Comparison of ENCODE assay signal across 25 cellular contexts in genomic region chr3:143226678-143227291, GRCh38.
DNase-seq lines count a peak whose midpoint lies in the region; ATAC-seq and TF ChIP-seq lines count a peak whose summit lies in the region.
"Had no signal": no experiment of that assay in that cellular context is flagged by ENCODE, and none has a peak within 500 bp of the region (broad histone marks: within the 10 kb centered on the region; RNA-seq: fewer than 3 reads in every experiment).

No MANE protein-coding gene starts in this region.

- H3K4me3 Mint-ChIP-seq in nephron progenitor cell: no peak overlapping the region
- H3K4me3 Mint-ChIP-seq: activated CD4-positive, alpha-beta memory T cell treated with anti-CD3 and anti-CD28 coated beads for 36 hours; activated naive CD8-positive, alpha-beta T cell treated with anti-CD3 and anti-CD28 coated beads, Interleukin-2, amount 10 ng/mL, durations not matched to agents 7 days and 5 days; stimulated activated effector memory CD8-positive, alpha-beta T cell treated with anti-CD3 and anti-CD28 coated beads, Interleukin-12 subunit alpha, Interleukin-12 subunit beta, amount 100 ng/mL, for 72 hours had no signal

- H3K36me3 ChIP-seq in H7 (replicated peaks; ENCODE audit: control insufficient read depth, insufficient read depth, low read length): no peaks in the 10 kb centered on the region
- H3K36me3 ChIP-seq: lower lobe of right lung, neutrophil, suprapubic skin, uterus had no signal

- H3K27ac Mint-ChIP-seq in nephron progenitor cell: peak overlapping the region; percentile 26
- H3K27ac Mint-ChIP-seq: activated CD4-positive, alpha-beta memory T cell treated with anti-CD3 and anti-CD28 coated beads for 36 hours; activated naive CD8-positive, alpha-beta T cell treated with anti-CD3 and anti-CD28 coated beads, Interleukin-2, amount 10 ng/mL, durations not matched to agents 7 days and 5 days; stimulated activated effector memory CD8-positive, alpha-beta T cell treated with anti-CD3 and anti-CD28 coated beads, Interleukin-12 subunit alpha, Interleukin-12 subunit beta, amount 100 ng/mL, for 72 hours had no signal

- peaks cover 7% of the 10 kb centered on the region for H3K27me3 Mint-ChIP-seq in nephron progenitor cell (ENCODE audit: low read depth, poor library complexity)
- H3K27me3 Mint-ChIP-seq: activated CD4-positive, alpha-beta memory T cell treated with anti-CD3 and anti-CD28 coated beads for 36 hours; activated naive CD8-positive, alpha-beta T cell treated with anti-CD3 and anti-CD28 coated beads, Interleukin-2, amount 10 ng/mL, durations not matched to agents 7 days and 5 days had no signal

- H3K27me3 ChIP-seq in H7 (ENCODE audit: control insufficient read depth, insufficient read depth, low read length) (no peaks in the 10 kb centered on the region), foreskin keratinocyte (peaks cover 5% of the 10 kb centered on the region)
- H3K27me3 ChIP-seq: neutrophil, suprapubic skin, uterus had no signal

- H3K9me3 Mint-ChIP-seq in nephron progenitor cell: no peaks in the 10 kb centered on the region
- H3K9me3 Mint-ChIP-seq: activated CD4-positive, alpha-beta memory T cell treated with anti-CD3 and anti-CD28 coated beads for 36 hours; activated naive CD8-positive, alpha-beta T cell treated with anti-CD3 and anti-CD28 coated beads, Interleukin-2, amount 10 ng/mL, durations not matched to agents 7 days and 5 days; stimulated activated effector memory CD8-positive, alpha-beta T cell treated with anti-CD3 and anti-CD28 coated beads, Interleukin-12 subunit alpha, Interleukin-12 subunit beta, amount 100 ng/mL, for 72 hours had no signal

- no peaks in the 10 kb centered on the region for H3K36me3 Mint-ChIP-seq in nephron progenitor cell (ENCODE audit: low read depth)
- H3K36me3 Mint-ChIP-seq: activated CD4-positive, alpha-beta memory T cell treated with anti-CD3 and anti-CD28 coated beads for 36 hours; activated naive CD8-positive, alpha-beta T cell treated with anti-CD3 and anti-CD28 coated beads, Interleukin-2, amount 10 ng/mL, durations not matched to agents 7 days and 5 days; stimulated activated effector memory CD8-positive, alpha-beta T cell treated with anti-CD3 and anti-CD28 coated beads, Interleukin-12 subunit alpha, Interleukin-12 subunit beta, amount 100 ng/mL, for 72 hours had no signal

- no peaks in the 10 kb centered on the region for H3K4me1 ChIP-seq in foreskin keratinocyte
- H3K4me1 ChIP-seq: lower lobe of right lung, suprapubic skin, uterus had no signal

- ATAC-seq in foreskin keratinocyte: no peak
- ATAC-seq: activated CD4-positive, CD25-positive, alpha-beta regulatory T cell treated with anti-CD3 and anti-CD28 coated beads, Interleukin-2, amount 50 U/mL, for 24 hours; lower lobe of right lung; stimulated activated effector memory CD8-positive, alpha-beta T cell treated with anti-CD3 and anti-CD28 coated beads, Interleukin-12 subunit alpha, Interleukin-12 subunit beta, amount 100 ng/mL, for 72 hours had no signal

- H3K4me1 Mint-ChIP-seq in nephron progenitor cell: peaks cover 15% of the 10 kb centered on the region
- H3K4me1 Mint-ChIP-seq: activated naive CD8-positive, alpha-beta T cell treated with anti-CD3 and anti-CD28 coated beads, Interleukin-2, amount 10 ng/mL, durations not matched to agents 7 days and 5 days; stimulated activated effector memory CD8-positive, alpha-beta T cell treated with anti-CD3 and anti-CD28 coated beads, Interleukin-12 subunit alpha, Interleukin-12 subunit beta, amount 100 ng/mL, for 72 hours had no signal

- TF ChIP-seq CTCF in nephron progenitor cell (IDR thresholded peaks at IDR 0.05) (no peak), foreskin keratinocyte (conservative IDR thresholded peaks at IDR 0.05) (no peak)

- no peak overlapping the region for H3K27ac ChIP-seq in foreskin keratinocyte
- H3K27ac ChIP-seq: C4-2B, lower lobe of right lung, neutrophil, suprapubic skin, uterus had no signal

- DNase-seq in COR-L47 (lab: John Stamatoyannopoulos, UW) (peak; percentile 74), NCI-H1105 (lab: John Stamatoyannopoulos, UW) (peak; percentile 70), NCI-H69 (lab: John Stamatoyannopoulos, UW) (peak; percentile 70), nephron progenitor cell (no peak), H7 (no peak), HCEC 1CT (no peak), foreskin keratinocyte (no peak), ureter (ENCODE audit: low spot score) (no peak)
- DNase-seq: activated CD4-positive, alpha-beta memory T cell treated with anti-CD3 and anti-CD28 coated beads for 36 hours; activated effector memory CD4-positive, alpha-beta T cell treated with anti-CD3 and anti-CD28 coated beads, Interleukin-2, amount 50 U/mL, for 16 hours; activated naive CD8-positive, alpha-beta T cell treated with anti-CD3 and anti-CD28 coated beads, Interleukin-2, amount 10 ng/mL, durations not matched to agents 7 days and 5 days; cerebellar nuclear complex; lower lobe of right lung; NCI-H1436; NCI-H446 treated with DMSO at 0.1 percent for 48 hours; RPMI8226; stimulated activated CD4-positive, alpha-beta T cell treated with anti-CD3 and anti-CD28 coated beads, Interleukin-2, amount 100 ng/mL, for 48 hours; T-helper 1 cell; uterus had no signal

- no peak overlapping the region for H3K4me3 ChIP-seq in H7 (ENCODE audit: insufficient read depth, low read depth, low read length)
- H3K4me3 ChIP-seq: lower lobe of right lung, smooth muscle cell, suprapubic skin, uterus had no signal

Comparison
In these comparisons a context has a peak if more than half of its experiments do, and no peak if none do; other contexts are left out.
1. DNase-seq: peak in COR-L47 (single experiment), NCI-H1105 (single experiment) and NCI-H69 (single experiment); none in nephron progenitor cell (single experiment), H7 (single experiment), HCEC 1CT (single experiment), foreskin keratinocyte (0 of 2) and ureter (single experiment).